ENCODE assay signal across 8 cellular contexts in the genomic region with DNA sequence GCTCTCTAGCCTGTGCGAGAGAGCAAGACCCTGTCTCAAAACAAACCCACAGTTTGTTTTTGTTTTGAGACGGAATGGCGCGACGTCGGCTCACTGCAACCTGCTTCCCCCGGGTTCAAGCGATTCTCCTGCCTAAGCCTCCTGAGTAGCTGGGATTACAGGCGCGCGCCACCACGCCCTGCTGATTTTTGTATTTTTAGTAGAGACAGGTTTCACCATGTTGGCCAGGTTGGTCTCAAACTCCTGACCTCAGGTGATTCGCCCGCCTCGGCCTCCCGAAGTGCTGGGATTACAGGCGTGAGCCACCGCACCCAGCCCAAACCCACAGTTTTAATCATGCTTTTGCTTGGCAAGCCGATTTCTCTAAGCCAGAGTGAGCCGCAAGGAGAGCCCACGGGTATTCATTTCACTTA. TPM values are rescaled to one million over a fixed set of nuclear protein-coding genes. Genes with fewer than 3 reads are reported as not detected.
DNase-seq lines count a peak whose midpoint lies in the region; TF ChIP-seq lines count a peak whose summit lies in the region.
"Not testable (repeated sequence)": the region's sequence is repeated elsewhere in the genome, so short reads cannot be mapped to it uniquely, and the experiment has no call there.

No MANE protein-coding gene starts in this region.

- H3K27ac ChIP-seq in CD4-positive, alpha-beta memory T cell (ENCODE audit: low read depth, low read length): peak overlapping the region; percentile 72
- not testable (repeated sequence) for H3K27ac ChIP-seq in HUES6 (ENCODE audit: low read depth, low read length)
- H3K27ac ChIP-seq in VCaP (peak overlapping the region; percentile 87), esophagus muscularis mucosa (replicated peaks in 1 of 4) (peak overlapping the region; percentile 91 to 94 (median 92)), parathyroid adenoma (peak overlapping the region; percentile 92), tibial artery (peak overlapping the region; percentile 87 to 93)

- peak overlapping the region; percentile 93 to 99 (median 98) for H3K4me3 Mint-ChIP-seq in CD4-positive, alpha-beta memory T cell

- 87% methylated on average over 21 of the region's 21 CpGs for WGBS in esophagus muscularis mucosa
- 86 to 87% methylated on average over 19 to 21 of the region's 21 CpGs for WGBS in lower leg skin, 2 donors

- POLR2A ChIA-PET in CD4-positive, alpha-beta memory T cell (lab: Charles Lee; ENCODE audit: partially characterized antibody): interaction anchor here (0.8 to 3.3 kb wide), 19 partner anchors 11 to 240 kb away, joined by 3 to 21 read pairs (median 6); partner anchors contain the start of genes ARG2, ATP6V1D, EIF2S1 and PLEK2

- not testable (repeated sequence) for H3K27me3 Mint-ChIP-seq in CD4-positive, alpha-beta memory T cell

- peaks cover 18 to 51% (median 36%) of the 10 kb centered on the region in 4 donors for H3K4me1 Mint-ChIP-seq in CD4-positive, alpha-beta memory T cell

- in situ Hi-C loops in astrocyte of the spinal cord (cut with HindIII; ENCODE audit: low sequenced_read_pairs): not testable (repeated sequence)

- H3K4me1 ChIP-seq in CD4-positive, alpha-beta memory T cell (ENCODE audit: insufficient read depth, low read length): peaks cover 26% of the 10 kb centered on the region
- H3K4me1 ChIP-seq in HUES6 (ENCODE audit: control insufficient read depth, insufficient read depth, low read length); parathyroid adenoma: not testable (repeated sequence)
- H3K4me1 ChIP-seq in esophagus muscularis mucosa (peaks cover 4 to 21% (median 18%) of the 10 kb centered on the region in 4 donors), tibial artery (peaks cover 0 to 19% (median 3%) of the 10 kb centered on the region in 4 donors)

- not testable (repeated sequence) for H3K36me3 ChIP-seq in CD4-positive, alpha-beta memory T cell (ENCODE audit: insufficient read depth, low read length); HUES6 (ENCODE audit: control insufficient read depth, insufficient read depth, low read length); esophagus muscularis mucosa; parathyroid adenoma (ENCODE audit: control insufficient read depth, insufficient read depth, low read length); tibial artery

- not testable (repeated sequence) for H3K9me3 ChIP-seq in CD4-positive, alpha-beta memory T cell (ENCODE audit: control insufficient read depth in 1 of 2, low read length in 2 of 2); HUES6 (ENCODE audit: control insufficient read depth, insufficient read depth, low read depth, low read length); esophagus muscularis mucosa; parathyroid adenoma (ENCODE audit: control insufficient read depth, low read length); tibial artery

- peak overlapping the region; percentile 98 for H2AFZ ChIP-seq in parathyroid adenoma

- CTCF ChIA-PET in CD4-positive, alpha-beta memory T cell (lab: Charles Lee; ENCODE audit: partially characterized antibody): interaction anchor here (0.5 to 4.7 kb wide), 28 partner anchors 10 to 241 kb away, joined by 3 to 23 read pairs (median 5); partner anchors contain the start of genes ARG2, ATP6V1D, EIF2S1 and RDH11

- DNase-seq in CD4-positive, alpha-beta memory T cell; astrocyte of the spinal cord (ENCODE audit: low read depth, low spot score); esophagus muscularis mucosa (ENCODE audit: extremely low spot score); tibial artery: not testable (repeated sequence)
- peak in 1 of 2 donors; percentile 82 for DNase-seq in lower leg skin (ENCODE audit: low spot score in 2 of 2)

- intact Hi-C loops in CD4-positive, alpha-beta memory T cell (cut with micrococcal nuclease): loop anchor here (1.0 to 5.0 kb wide), 6 partner anchors 19 to 241 kb away; partner anchors contain the start of genes ARG2, ATP6V1D, RAD51B and RDH11
- intact Hi-C loops in esophagus muscularis mucosa (cut with DNase I); lower leg skin (cut with DNase I; ENCODE audit: low total_unique reads); tibial artery (cut with DNase I; ENCODE audit: low total_unique reads): not testable (repeated sequence)

- not testable (repeated sequence) for H3K9me3 Mint-ChIP-seq in CD4-positive, alpha-beta memory T cell

- not testable (repeated sequence) for H3K79me2 ChIP-seq in parathyroid adenoma

- H3K4me2 ChIP-seq in parathyroid adenoma (ENCODE audit: low read length): peak overlapping the region; percentile 75

- not testable (repeated sequence) for TF ChIP-seq POLR2A in esophagus muscularis mucosa (IDR thresholded peaks at IDR 0.05; ENCODE audit: low read depth); lower leg skin (IDR thresholded peaks at IDR 0.05)

- H3K27me3 ChIP-seq in CD4-positive, alpha-beta memory T cell (ENCODE audit: insufficient read depth, low read length); esophagus muscularis mucosa; parathyroid adenoma (ENCODE audit: control insufficient read depth, insufficient read depth, low read length); tibial artery: not testable (repeated sequence)
- H3K27me3 ChIP-seq in HUES6 (ENCODE audit: control insufficient read depth, insufficient read depth, low read length): peaks cover 37% of the 10 kb centered on the region

- not testable (repeated sequence) for TF ChIP-seq CTCF in VCaP (conservative IDR thresholded peaks at IDR 0.05); astrocyte of the spinal cord (IDR thresholded peaks at IDR 0.05; ENCODE audit: low read depth, low read length); esophagus muscularis mucosa (IDR thresholded peaks at IDR 0.05); lower leg skin (IDR thresholded peaks at IDR 0.05); parathyroid adenoma (IDR thresholded peaks at IDR 0.05); tibial artery (IDR thresholded peaks at IDR 0.05)

- peak overlapping the region; percentile 64 for H3K9ac ChIP-seq in HUES6 (ENCODE audit: low read length)
- H3K9ac ChIP-seq in parathyroid adenoma: not testable (repeated sequence)

- peak overlapping the region; percentile 83 to 99 (median 97) for H3K27ac Mint-ChIP-seq in CD4-positive, alpha-beta memory T cell

- not testable (repeated sequence) for TF ChIP-seq EP300 in esophagus muscularis mucosa (IDR thresholded peaks at IDR 0.05)

- H3K4me3 ChIP-seq in CD4-positive, alpha-beta memory T cell (ENCODE audit: low read length in 2 of 2): peak overlapping the region; percentile 47 to 82
- H3K4me3 ChIP-seq in HUES6 (ENCODE audit: low read depth, low read length) (peak overlapping the region; percentile 74), astrocyte of the spinal cord (ENCODE audit: low read depth, low read length) (peak overlapping the region; percentile 95), esophagus muscularis mucosa (peak overlapping the region; percentile 78 to 89 (median 81)), lower leg skin (ENCODE audit: low read depth, poor library complexity, severe bottlenecking) (peak overlapping the region; percentile 72), parathyroid adenoma (ENCODE audit: low read depth, low read length) (peak overlapping the region; percentile 81), tibial artery (peak overlapping the region; percentile 86 to 92)

- not testable (repeated sequence) for H3K36me3 Mint-ChIP-seq in CD4-positive, alpha-beta memory T cell

RNA-seq across cellular contexts. Expression of gene PIGH, which starts 0.5 kb away (rescaled TPM):
- 10 to 100 TPM; 28.0 to 35.8 TPM for total RNA-seq in CD4-positive, alpha-beta memory T cell
- 10 to 100 TPM; 31.5 to 32.3 TPM for polyA plus RNA-seq in CD4-positive, alpha-beta memory T cell
- 10 to 100 TPM; 21.6 to 26.4 (median 23.0) TPM for total RNA-seq in esophagus muscularis mucosa
- 10 to 100 TPM; 22.1 to 31.4 (median 29.2) TPM for total RNA-seq in lower leg skin

RNA-seq across cellular contexts. Expression of gene ARG2, which starts 19.2 kb away (rescaled TPM):
- under 1 TPM in 1 of 2 experiments, not detected in 1; 0.55 TPM for total RNA-seq in CD4-positive, alpha-beta memory T cell
- 1 to 10 TPM; 1.3 to 1.4 TPM for polyA plus RNA-seq in CD4-positive, alpha-beta memory T cell
- total RNA-seq in esophagus muscularis mucosa (10 to 100 TPM in 3 of 4 donors, 1 to 10 TPM in 1; 5.8 to 15.1 (median 12.9) TPM), lower leg skin (1 to 10 TPM; 3.5 to 6.8 (median 5.2) TPM)
